ENCODE assay signal across 33 cellular contexts in genomic region chr7:68005992-68006391, GRCh38.
"Had no signal": no experiment of that assay in that cellular context is flagged by ENCODE, and none has a peak within 500 bp of the region (broad histone marks: within the 10 kb centered on the region; RNA-seq: fewer than 3 reads in every experiment).

No MANE protein-coding gene starts in this region.

- ATAC-seq: activated naive CD4-positive, alpha-beta T cell treated with anti-CD3 and anti-CD28 coated beads, Interleukin-2, amount 50 U/mL, for 72 hours; activated naive CD8-positive, alpha-beta T cell treated with anti-CD3 and anti-CD28 coated beads, Interleukin-2, amount 50 U/mL, for 24 hours; activated T-cell treated with anti-CD3 and anti-CD28 coated beads, Interleukin-2, amount 50 U/mL, for 4 hours; activated T-cell treated with anti-CD3 and anti-CD28 coated beads, Interleukin-2, amount 50 U/mL, for 72 hours; activated T-helper 17 cell treated with anti-CD3 and anti-CD28 coated beads, Interleukin-2, amount 50 U/mL, for 72 hours; body of pancreas had no signal

- H3K27me3 ChIP-seq: adrenal gland, ascending aorta, body of pancreas, brain microvascular endothelial cell, breast epithelium had no signal

- H3K4me1 ChIP-seq: adrenal gland, ascending aorta, body of pancreas, breast epithelium had no signal

- H3K36me3 ChIP-seq: adrenal gland, ascending aorta, brain microvascular endothelial cell, breast epithelium, cardiac muscle cell had no signal

- H3K4me3 ChIP-seq: adrenal gland, ascending aorta, body of pancreas, breast epithelium, cardiac muscle cell had no signal

- FAIRE-seq: astrocyte, bronchial epithelial cell had no signal

- H3K9me3 ChIP-seq: adrenal gland, ascending aorta, body of pancreas, breast epithelium had no signal

- H3K27ac ChIP-seq: adrenal gland, ascending aorta, body of pancreas, brain microvascular endothelial cell, breast epithelium, cardiac muscle cell had no signal

- DNase-seq: activated effector memory CD4-positive, alpha-beta T cell treated with anti-CD3 and anti-CD28 coated beads, Interleukin-2, amount 50 U/mL, for 16 hours; activated effector memory CD4-positive, alpha-beta T cell treated with Interleukin-2 at 50 U/mL for 16 hours; activated gamma-delta T cell; activated gamma-delta T cell treated with Interleukin-2 at 50 U/mL for 16 hours; activated naive CD4-positive, alpha-beta T cell; activated naive CD4-positive, alpha-beta T cell treated with anti-CD3 and anti-CD28 coated beads for 36 hours; activated naive CD4-positive, alpha-beta T cell treated with anti-CD3 and anti-CD28 coated beads, Interleukin-2, amount 10 ng/mL, durations not matched to agents 7 days and 5 days; activated naive CD4-positive, alpha-beta T cell treated with anti-CD3 and anti-CD28 coated beads, Interleukin-2, amount 50 U/mL, for 16 hours; activated naive CD4-positive, alpha-beta T cell treated with Interleukin-2 at 50 U/mL for 16 hours; activated naive CD8-positive, alpha-beta T cell treated with anti-CD3 and anti-CD28 coated beads for 36 hours; activated naive CD8-positive, alpha-beta T cell treated with anti-CD3 and anti-CD28 coated beads, Interleukin-2, amount 10 ng/mL, durations not matched to agents 7 days and 5 days; activated naive CD8-positive, alpha-beta T cell treated with anti-CD3 and anti-CD28 coated beads, Interleukin-2, amount 50 U/mL, for 24 hours; activated T-cell treated with anti-CD3 and anti-CD28 coated beads, Interleukin-2, amount 50 U/mL, for 24 hours; activated T-cell treated with anti-CD3 and anti-CD28 coated beads, Interleukin-2, amount 50 U/mL, for 4 hours; activated T-cell treated with anti-CD3 and anti-CD28 coated beads, Interleukin-2, amount 50 U/mL, for 48 hours; activated T-cell treated with anti-CD3 and anti-CD28 coated beads, Interleukin-2, amount 50 U/mL, for 72 hours; amniotic stem cell; amygdala; anterior cingulate cortex; aorta; body of pancreas; brain microvascular endothelial cell; caudate nucleus; central memory CD4-positive, alpha-beta T cell; cerebellar nuclear complex had no signal
